1 cellular context compared by ENCODE assay signal in the genomic region with DNA sequence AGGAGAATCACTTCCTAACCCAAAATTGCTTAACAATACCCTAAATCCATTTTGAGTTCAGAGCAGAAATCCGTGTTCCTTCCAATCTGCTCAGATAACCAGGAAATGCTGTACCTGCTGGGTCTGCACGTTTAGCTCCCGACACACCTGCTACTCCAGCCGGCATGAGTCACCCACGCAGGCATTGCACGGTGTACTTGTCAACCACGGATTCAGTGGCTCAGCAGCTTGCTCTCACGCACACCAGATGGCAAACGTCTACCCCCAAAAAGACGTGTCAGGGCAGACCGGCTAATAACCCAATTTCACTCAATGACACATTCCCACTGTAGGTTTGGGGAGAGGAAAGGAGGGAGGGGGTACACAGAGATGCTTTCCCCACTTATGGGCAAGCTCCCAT.
TF ChIP-seq lines count a peak whose summit lies in the region.

No MANE protein-coding gene starts in this region.

TF ChIP-seq in GM12878, 131 proteins besides CTCF, POLR2A, EP300 and RAD21 (continued from another document):
- no peak for TF ChIP-seq HCFC1 (IDR thresholded peaks at IDR 0.05; ENCODE audit: low read length)
- TF ChIP-seq, protein P1, sequence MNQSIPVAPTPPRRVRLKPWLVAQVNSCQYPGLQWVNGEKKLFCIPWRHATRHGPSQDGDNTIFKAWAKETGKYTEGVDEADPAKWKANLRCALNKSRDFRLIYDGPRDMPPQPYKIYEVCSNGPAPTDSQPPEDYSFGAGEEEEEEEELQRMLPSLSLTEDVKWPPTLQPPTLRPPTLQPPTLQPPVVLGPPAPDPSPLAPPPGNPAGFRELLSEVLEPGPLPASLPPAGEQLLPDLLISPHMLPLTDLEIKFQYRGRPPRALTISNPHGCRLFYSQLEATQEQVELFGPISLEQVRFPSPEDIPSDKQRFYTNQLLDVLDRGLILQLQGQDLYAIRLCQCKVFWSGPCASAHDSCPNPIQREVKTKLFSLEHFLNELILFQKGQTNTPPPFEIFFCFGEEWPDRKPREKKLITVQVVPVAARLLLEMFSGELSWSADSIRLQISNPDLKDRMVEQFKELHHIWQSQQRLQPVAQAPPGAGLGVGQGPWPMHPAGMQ (IDR thresholded peaks at IDR 0.05; ENCODE audit: borderline replicate concordance): no peak
- TF ChIP-seq BCL3 (IDR thresholded peaks at IDR 0.05; ENCODE audit: borderline replicate concordance, insufficient read depth, low read depth, low read length, poor library complexity, severe bottlenecking): peak; percentile 81
- no peak for TF ChIP-seq TAF1 (IDR thresholded peaks at IDR 0.05; ENCODE audit: borderline replicate concordance, low read depth, low read length)
- TF ChIP-seq ETV6 (conservative IDR thresholded peaks at IDR 0.05 in 1 of 2, IDR thresholded peaks at IDR 0.05 in 1 of 2; ENCODE audit: borderline replicate concordance in 1 of 2, low read depth in 1 of 2): no peak
- TF ChIP-seq ZNF384 (IDR thresholded peaks at IDR 0.05; ENCODE audit: borderline replicate concordance, low read depth, low read length): no peak
- 0 out of 2 replicates have a peak, but pooled peaks have one; percentile 11 for TF ChIP-seq BCL11A (IDR thresholded peaks at IDR 0.05; ENCODE audit: low read depth, low read length)
- TF ChIP-seq ZBTB4 (CRISPR knock-in tag; IDR thresholded peaks at IDR 0.05): no peak
- no peak for TF ChIP-seq YY1 (IDR thresholded peaks at IDR 0.05; ENCODE audit: low read depth, low read length)
- TF ChIP-seq, protein P2, sequence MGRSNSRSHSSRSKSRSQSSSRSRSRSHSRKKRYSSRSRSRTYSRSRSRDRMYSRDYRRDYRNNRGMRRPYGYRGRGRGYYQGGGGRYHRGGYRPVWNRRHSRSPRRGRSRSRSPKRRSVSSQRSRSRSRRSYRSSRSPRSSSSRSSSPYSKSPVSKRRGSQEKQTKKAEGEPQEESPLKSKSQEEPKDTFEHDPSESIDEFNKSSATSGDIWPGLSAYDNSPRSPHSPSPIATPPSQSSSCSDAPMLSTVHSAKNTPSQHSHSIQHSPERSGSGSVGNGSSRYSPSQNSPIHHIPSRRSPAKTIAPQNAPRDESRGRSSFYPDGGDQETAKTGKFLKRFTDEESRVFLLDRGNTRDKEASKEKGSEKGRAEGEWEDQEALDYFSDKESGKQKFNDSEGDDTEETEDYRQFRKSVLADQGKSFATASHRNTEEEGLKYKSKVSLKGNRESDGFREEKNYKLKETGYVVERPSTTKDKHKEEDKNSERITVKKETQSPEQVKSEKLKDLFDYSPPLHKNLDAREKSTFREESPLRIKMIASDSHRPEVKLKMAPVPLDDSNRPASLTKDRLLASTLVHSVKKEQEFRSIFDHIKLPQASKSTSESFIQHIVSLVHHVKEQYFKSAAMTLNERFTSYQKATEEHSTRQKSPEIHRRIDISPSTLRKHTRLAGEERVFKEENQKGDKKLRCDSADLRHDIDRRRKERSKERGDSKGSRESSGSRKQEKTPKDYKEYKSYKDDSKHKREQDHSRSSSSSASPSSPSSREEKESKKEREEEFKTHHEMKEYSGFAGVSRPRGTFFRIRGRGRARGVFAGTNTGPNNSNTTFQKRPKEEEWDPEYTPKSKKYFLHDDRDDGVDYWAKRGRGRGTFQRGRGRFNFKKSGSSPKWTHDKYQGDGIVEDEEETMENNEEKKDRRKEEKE (IDR thresholded peaks at IDR 0.05): no peak
- TF ChIP-seq ESRRA (IDR thresholded peaks at IDR 0.05; ENCODE audit: low read length): no peak
- no peak for TF ChIP-seq NR2C1 (IDR thresholded peaks at IDR 0.05)
- TF ChIP-seq, protein P3, sequence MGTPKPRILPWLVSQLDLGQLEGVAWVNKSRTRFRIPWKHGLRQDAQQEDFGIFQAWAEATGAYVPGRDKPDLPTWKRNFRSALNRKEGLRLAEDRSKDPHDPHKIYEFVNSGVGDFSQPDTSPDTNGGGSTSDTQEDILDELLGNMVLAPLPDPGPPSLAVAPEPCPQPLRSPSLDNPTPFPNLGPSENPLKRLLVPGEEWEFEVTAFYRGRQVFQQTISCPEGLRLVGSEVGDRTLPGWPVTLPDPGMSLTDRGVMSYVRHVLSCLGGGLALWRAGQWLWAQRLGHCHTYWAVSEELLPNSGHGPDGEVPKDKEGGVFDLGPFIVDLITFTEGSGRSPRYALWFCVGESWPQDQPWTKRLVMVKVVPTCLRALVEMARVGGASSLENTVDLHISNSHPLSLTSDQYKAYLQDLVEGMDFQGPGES (IDR thresholded peaks at IDR 0.05): no peak
- no peak for TF ChIP-seq TARDBP (IDR thresholded peaks at IDR 0.05; ENCODE audit: borderline replicate concordance)
- no peak for TF ChIP-seq ZNF217 (IDR thresholded peaks at IDR 0.05)
- TF ChIP-seq ATF7 (IDR thresholded peaks at IDR 0.05; ENCODE audit: low read depth): peak; percentile 51
- TF ChIP-seq IKZF1 (conservative IDR thresholded peaks at IDR 0.05): peak; percentile 85
- no peak for TF ChIP-seq SRF (IDR thresholded peaks at IDR 0.05; ENCODE audit: low read depth in 2 of 2, low read length in 2 of 2)
- peak; percentile 52 for TF ChIP-seq LARP7 (IDR thresholded peaks at IDR 0.05)
- no peak for TF ChIP-seq MEF2A (IDR thresholded peaks at IDR 0.05; ENCODE audit: insufficient read depth, low read depth, low read length)
- TF ChIP-seq SREBF2 (IDR thresholded peaks at IDR 0.05; ENCODE audit: low read length): no peak
- TF ChIP-seq CEBPB (IDR thresholded peaks at IDR 0.05; ENCODE audit: borderline replicate concordance in 1 of 2, low read depth in 2 of 2, low read length in 2 of 2): no peak
TF ChIP-seq in GM12878: peak in this region for 19.
